Comparison of ENCODE assay signal across 28 cellular contexts in genomic region chr7:8121243-8121642, GRCh38.
A peak's percentile ranks its signal among the peaks of the same experiment; 100 is the strongest.
DNase-seq lines count a peak whose midpoint lies in the region; ATAC-seq and TF ChIP-seq lines count a peak whose summit lies in the region.
"Had no signal": no experiment of that assay in that cellular context is flagged by ENCODE, and none has a peak within 500 bp of the region (broad histone marks: within the 10 kb centered on the region; RNA-seq: fewer than 3 reads in every experiment).

No MANE protein-coding gene starts in this region.

- no peaks in the 10 kb centered on the region for H4K20me1 ChIP-seq in neural cell (ENCODE audit: insufficient read depth)

- no peak for ATAC-seq in activated CD4-positive, alpha-beta T cell treated with anti-CD3 and anti-CD28 coated beads for 36 hours
- ATAC-seq in GM18870 (IDR thresholded peaks at IDR 0.05; ENCODE audit: unreplicated experiment) (no peak), HG02588 (IDR thresholded peaks at IDR 0.05; ENCODE audit: unreplicated experiment) (no peak)
- ATAC-seq: A549; esophagus mucosa; lower lobe of right lung; stimulated activated naive CD8-positive, alpha-beta T cell treated with anti-CD3 and anti-CD28 coated beads, Interleukin-15, Interleukin-2, amounts not matched to agents 100 U/mL and 50 U/mL, for 24 hours; WTC11 had no signal

- no peak for DNase-seq in activated CD4-positive, alpha-beta T cell treated with anti-CD3 and anti-CD28 coated beads for 36 hours
- DNase-seq in activated CD4-positive, alpha-beta T cell treated with anti-CD3 and anti-CD28 coated beads, Interleukin-2, amount 50 U/mL, for 48 hours = no peak
- no peak for DNase-seq in CD8-positive, alpha-beta memory T cell
- no peak for DNase-seq in activated T-helper 1 cell treated with anti-CD3 and anti-CD28 coated beads, Interleukin-12 subunit alpha, Interleukin-12 subunit beta, Interleukin-2, Interleukin-4 antibody, amounts not matched to agents 30 ng/mL and 10 ng/mL and 1 ng/mL, durations not matched to agents 14 hours and 24 hours and 36 hours (ENCODE audit: low spot score)
- no peak for DNase-seq in T1000 (lab: John Stamatoyannopoulos, UW)
- DNase-seq: activated CD4-positive, alpha-beta T cell treated with anti-CD3 and anti-CD28 coated beads, Interleukin-2, amount 50 U/mL, for 4 hours; activated gamma-delta T cell treated with Interleukin-2 at 50 U/mL for 16 hours; adrenal gland; AML-193; DMS53; foreskin fibroblast; HCEC 1CT; kidney glomerular epithelial cell; lower lobe of right lung; natural killer cell; NCI-H1048; NCI-H1694 treated with DMSO at 0.1 percent for 48 hours; NCI-H526 treated with DMSO at 0.1 percent for 48 hours; Right ventricle myocardium superior; stimulated activated naive CD8-positive, alpha-beta T cell treated with anti-CD3 and anti-CD28 coated beads, Interleukin-15, Interleukin-2, amounts not matched to agents 100 U/mL and 50 U/mL, for 24 hours; uterus had no signal

- POLR2A ChIA-PET in activated CD4-positive, alpha-beta T cell treated with anti-CD3 and anti-CD28 coated beads for 36 hours (lab: Charles Lee) = interaction anchor here (0.8 kb wide), 1 partner anchor 481 kb away, joined by 3 read pairs; the partner anchor contains the start of gene UMAD1
- POLR2A ChIA-PET in CD8-positive, alpha-beta memory T cell (lab: Charles Lee) = interaction anchor here (0.6 kb wide), 2 partner anchors 10 kb away, joined by 3 read pairs; no protein-coding TSS in a partner anchor

- H3K9me3 ChIP-seq in CD8-positive, alpha-beta memory T cell (ENCODE audit: low read length) = no peaks in the 10 kb centered on the region
- no peaks in the 10 kb centered on the region for H3K9me3 ChIP-seq in neural cell (ENCODE audit: low read length)
- H3K9me3 ChIP-seq: A549, adrenal gland, lower lobe of right lung, uterus had no signal

- peak; percentile 86 for TF ChIP-seq EP300 in neural cell (conservative IDR thresholded peaks at IDR 0.05; ENCODE audit: poor library complexity, severe bottlenecking)

- H3K4me2 ChIP-seq in neural cell (ENCODE audit: low read length) = no peak overlapping the region
- H3K4me2 ChIP-seq: A549 had no signal

- H3K27me3 Mint-ChIP-seq in activated CD4-positive, alpha-beta T cell treated with anti-CD3 and anti-CD28 coated beads for 36 hours = peaks cover 3% of the 10 kb centered on the region
- H3K27me3 Mint-ChIP-seq in CD8-positive, alpha-beta memory T cell = no peaks in the 10 kb centered on the region
- peaks cover 5% of the 10 kb centered on the region for H3K27me3 Mint-ChIP-seq in activated T-helper 1 cell treated with anti-CD3 and anti-CD28 coated beads, Interleukin-12 subunit alpha, Interleukin-12 subunit beta, Interleukin-2, Interleukin-4 antibody, amounts not matched to agents 30 ng/mL and 10 ng/mL and 1 ng/mL, durations not matched to agents 14 hours and 24 hours and 36 hours (ENCODE audit: insufficient read depth)

- no peaks in the 10 kb centered on the region for H3F3A ChIP-seq in neural cell (ENCODE audit: insufficient read depth, low read length, poor library complexity, severe bottlenecking)

- intact Hi-C loops in activated CD4-positive, alpha-beta T cell treated with anti-CD3 and anti-CD28 coated beads for 36 hours (cut with DNase I, micrococcal nuclease) = loop anchor here (10.0 kb wide), 1 partner anchor 936 kb away; the partner anchor contains the start of gene C1GALT1 (in 2 of the 2)
- intact Hi-C loops in activated T-helper 1 cell treated with anti-CD3 and anti-CD28 coated beads, Interleukin-12 subunit alpha, Interleukin-12 subunit beta, Interleukin-2, Interleukin-4 antibody, amounts not matched to agents 30 ng/mL and 10 ng/mL and 1 ng/mL, durations not matched to agents 14 hours and 24 hours and 36 hours (cut with micrococcal nuclease) = no loop called here

- H3K27me3 ChIP-seq in CD8-positive, alpha-beta memory T cell (ENCODE audit: insufficient read depth, low read length, poor library complexity, severe bottlenecking) = no peaks in the 10 kb centered on the region
- no peaks in the 10 kb centered on the region for H3K27me3 ChIP-seq in neural cell (ENCODE audit: insufficient read depth, low read depth, low read length)
- H3K27me3 ChIP-seq: adrenal gland, uterus had no signal

- H3K9me3 Mint-ChIP-seq in activated CD4-positive, alpha-beta T cell treated with anti-CD3 and anti-CD28 coated beads for 36 hours (ENCODE audit: low read depth) = peaks cover under 1% of the 10 kb centered on the region
- H3K9me3 Mint-ChIP-seq in CD8-positive, alpha-beta memory T cell = no peaks in the 10 kb centered on the region
- peaks cover 6% of the 10 kb centered on the region for H3K9me3 Mint-ChIP-seq in activated T-helper 1 cell treated with anti-CD3 and anti-CD28 coated beads, Interleukin-12 subunit alpha, Interleukin-12 subunit beta, Interleukin-2, Interleukin-4 antibody, amounts not matched to agents 30 ng/mL and 10 ng/mL and 1 ng/mL, durations not matched to agents 14 hours and 24 hours and 36 hours
- H3K9me3 Mint-ChIP-seq: natural killer cell, WTC11 had no signal

- H3K9ac ChIP-seq in neural cell (ENCODE audit: low read length) = peak overlapping the region; percentile 29

- TF ChIP-seq RAD21 in neural cell (conservative IDR thresholded peaks at IDR 0.05) = peak; percentile 30

- H3K4me1 ChIP-seq in CD8-positive, alpha-beta memory T cell (ENCODE audit: insufficient read depth, low read length) = peaks cover 45% of the 10 kb centered on the region
- H3K4me1 ChIP-seq: A549, adrenal gland, uterus had no signal

- H2AFZ ChIP-seq in neural cell (ENCODE audit: low read depth, low read length) = no peak overlapping the region

- H3K4me3 ChIP-seq in CD8-positive, alpha-beta memory T cell (ENCODE audit: low read length) = no peak overlapping the region
- peak overlapping the region; percentile 30 for H3K4me3 ChIP-seq in neural cell (ENCODE audit: low read length)
- H3K4me3 ChIP-seq: A549, adrenal gland, coronary artery, lower lobe of right lung, uterus had no signal

- no peak overlapping the region for H3K4me3 Mint-ChIP-seq in activated CD4-positive, alpha-beta T cell treated with anti-CD3 and anti-CD28 coated beads for 36 hours
- H3K4me3 Mint-ChIP-seq in CD8-positive, alpha-beta memory T cell = peak overlapping the region in 3 of 7 donors; percentile 1 to 40 (median 4)
- no peak overlapping the region for H3K4me3 Mint-ChIP-seq in activated T-helper 1 cell treated with anti-CD3 and anti-CD28 coated beads, Interleukin-12 subunit alpha, Interleukin-12 subunit beta, Interleukin-2, Interleukin-4 antibody, amounts not matched to agents 30 ng/mL and 10 ng/mL and 1 ng/mL, durations not matched to agents 14 hours and 24 hours and 36 hours
- H3K4me3 Mint-ChIP-seq: WTC11 had no signal

- peaks cover 63% of the 10 kb centered on the region for H3K4me1 Mint-ChIP-seq in activated CD4-positive, alpha-beta T cell treated with anti-CD3 and anti-CD28 coated beads for 36 hours
- H3K4me1 Mint-ChIP-seq in CD8-positive, alpha-beta memory T cell = peaks cover 49 to 89% (median 81%) of the 10 kb centered on the region in 3 donors
- peaks cover 82% of the 10 kb centered on the region for H3K4me1 Mint-ChIP-seq in activated T-helper 1 cell treated with anti-CD3 and anti-CD28 coated beads, Interleukin-12 subunit alpha, Interleukin-12 subunit beta, Interleukin-2, Interleukin-4 antibody, amounts not matched to agents 30 ng/mL and 10 ng/mL and 1 ng/mL, durations not matched to agents 14 hours and 24 hours and 36 hours (ENCODE audit: low read depth)

- H3K79me2 ChIP-seq in neural cell (replicated peaks; ENCODE audit: insufficient read depth, low read length) = no peaks in the 10 kb centered on the region

- no peak overlapping the region for H3K27ac ChIP-seq in CD8-positive, alpha-beta memory T cell (ENCODE audit: low read depth, low read length)
- H3K27ac ChIP-seq in neural cell (ENCODE audit: low read length) = peak overlapping the region; percentile 80
- H3K27ac ChIP-seq: A549, adrenal gland, coronary artery, lower lobe of right lung, uterus had no signal

- no peaks in the 10 kb centered on the region for H3K36me3 Mint-ChIP-seq in activated CD4-positive, alpha-beta T cell treated with anti-CD3 and anti-CD28 coated beads for 36 hours (ENCODE audit: low read depth)
- no peaks in the 10 kb centered on the region for H3K36me3 Mint-ChIP-seq in CD8-positive, alpha-beta memory T cell
- peaks cover 10% of the 10 kb centered on the region for H3K36me3 Mint-ChIP-seq in activated T-helper 1 cell treated with anti-CD3 and anti-CD28 coated beads, Interleukin-12 subunit alpha, Interleukin-12 subunit beta, Interleukin-2, Interleukin-4 antibody, amounts not matched to agents 30 ng/mL and 10 ng/mL and 1 ng/mL, durations not matched to agents 14 hours and 24 hours and 36 hours (ENCODE audit: low read depth)
- H3K36me3 Mint-ChIP-seq: natural killer cell had no signal

- no peaks in the 10 kb centered on the region for H3K9me2 ChIP-seq in neural cell (ENCODE audit: insufficient read depth, low read length)

- H3K36me3 ChIP-seq in CD8-positive, alpha-beta memory T cell (ENCODE audit: insufficient read depth, low read length) = no peaks in the 10 kb centered on the region
- H3K36me3 ChIP-seq in neural cell (ENCODE audit: insufficient read depth, low read length) = no peaks in the 10 kb centered on the region
- H3K36me3 ChIP-seq: adrenal gland, uterus had no signal

- peak overlapping the region; percentile 49 for H3K27ac Mint-ChIP-seq in activated CD4-positive, alpha-beta T cell treated with anti-CD3 and anti-CD28 coated beads for 36 hours
- peak overlapping the region in 5 of 8 donors; percentile 29 to 75 (median 51) for H3K27ac Mint-ChIP-seq in CD8-positive, alpha-beta memory T cell
- H3K27ac Mint-ChIP-seq in activated T-helper 1 cell treated with anti-CD3 and anti-CD28 coated beads, Interleukin-12 subunit alpha, Interleukin-12 subunit beta, Interleukin-2, Interleukin-4 antibody, amounts not matched to agents 30 ng/mL and 10 ng/mL and 1 ng/mL, durations not matched to agents 14 hours and 24 hours and 36 hours = peak overlapping the region; percentile 18
- H3K27ac Mint-ChIP-seq: WTC11 had no signal

- TF ChIP-seq CTCF in neural cell (IDR thresholded peaks at IDR 0.05; ENCODE audit: poor library complexity, severe bottlenecking) = no peak

- CTCF ChIA-PET in activated CD4-positive, alpha-beta T cell treated with anti-CD3 and anti-CD28 coated beads for 36 hours (lab: Charles Lee) = interaction anchor here (0.6 kb wide), 1 partner anchor 25 kb away, joined by 3 read pairs; no protein-coding TSS in a partner anchor
- CTCF ChIA-PET in CD8-positive, alpha-beta memory T cell (lab: Charles Lee) = interaction anchor here (1.1 to 3.7 kb wide), 4 partner anchors 12 to 69 kb away, joined by 3 to 14 read pairs (median 5); no protein-coding TSS in a partner anchor

TF ChIP-seq in neural cell, 6 proteins besides CTCF, POLR2A, EP300 and RAD21 (continues in another document):
- TF ChIP-seq MXI1 (conservative IDR thresholded peaks at IDR 0.05; ENCODE audit: poor library complexity, severe bottlenecking) = peak; percentile 17
- TF ChIP-seq POLR2AphosphoS5 (IDR thresholded peaks at IDR 0.05) = peak; percentile 78
